8 cellular contexts compared by ENCODE assay signal in the genomic region with DNA sequence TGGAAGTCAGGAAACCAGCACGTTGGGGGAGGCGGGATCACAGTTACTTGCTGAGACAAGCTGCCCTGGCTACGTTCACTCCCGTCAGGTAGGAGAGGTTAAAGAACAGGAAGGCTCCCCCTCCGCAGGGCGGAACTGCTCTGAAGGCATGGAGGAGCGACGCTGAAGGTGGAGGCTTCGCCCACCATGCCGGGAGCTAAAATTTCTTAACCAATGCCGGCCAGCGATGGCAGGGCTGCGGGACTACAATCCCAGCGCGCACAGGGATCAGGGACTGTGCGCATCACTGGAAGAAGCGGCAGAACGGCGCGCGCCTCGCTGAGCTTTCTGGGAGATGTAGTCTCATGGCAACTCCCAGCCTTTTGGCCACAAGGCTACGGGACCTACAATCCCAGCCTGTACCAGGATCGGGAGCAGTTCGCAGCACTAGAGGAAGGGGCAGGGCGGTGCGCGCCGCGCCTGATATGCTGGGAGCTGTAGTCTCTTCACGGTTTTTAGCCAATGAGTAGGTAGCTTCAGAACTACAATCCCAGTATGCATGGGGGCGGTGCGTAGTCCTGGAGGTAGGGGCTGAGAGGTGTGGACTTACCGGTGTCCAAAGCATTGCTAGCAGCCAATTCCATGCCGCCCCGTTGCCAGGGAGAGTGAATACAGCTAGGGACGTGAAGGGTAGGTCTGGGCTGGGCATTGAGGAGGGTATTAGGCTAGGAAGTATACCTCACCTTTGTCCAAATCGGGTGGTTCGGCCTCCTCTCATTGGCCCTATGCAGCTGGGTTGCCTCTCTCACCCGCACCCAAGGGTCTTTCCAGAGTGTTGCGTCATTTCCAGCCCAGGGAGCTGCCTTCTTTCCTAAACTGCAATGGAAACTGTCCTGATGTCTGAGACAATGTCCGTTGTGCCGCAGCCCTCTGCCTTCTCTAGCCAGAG. TPM values are rescaled to one million over a fixed set of nuclear protein-coding genes. Genes with fewer than 3 reads are reported as not detected.
DNase-seq lines count a peak whose midpoint lies in the region; ATAC-seq, FAIRE-seq and TF ChIP-seq lines count a peak whose summit lies in the region.

No MANE protein-coding gene starts in this region.

- intact Hi-C loops in upper lobe of right lung (cut with DNase I): no loop called here

- no peaks in the 10 kb centered on the region for H3K9me3 ChIP-seq in right atrium auricular region
- no peaks in the 10 kb centered on the region for H3K9me3 ChIP-seq in upper lobe of right lung

- no peaks in the 10 kb centered on the region for H3K9me3 Mint-ChIP-seq in progenitor cell of endocrine pancreas (ENCODE audit: low read depth)

- TF ChIP-seq CTCF in D721Med (IDR thresholded peaks at IDR 0.05; ENCODE audit: insufficient read depth, missing control alignments) (no peak), right atrium auricular region (IDR thresholded peaks at IDR 0.05) (no peak), progenitor cell of endocrine pancreas (IDR thresholded peaks at IDR 0.05; ENCODE audit: unreplicated experiment) (peak; percentile 22), upper lobe of right lung (IDR thresholded peaks at IDR 0.05) (peak; percentile 17)

- H3K4me1 Mint-ChIP-seq in progenitor cell of endocrine pancreas (ENCODE audit: low read depth): peaks cover 2% of the 10 kb centered on the region

- H3K36me3 ChIP-seq in right atrium auricular region (no peaks in the 10 kb centered on the region), upper lobe of right lung (no peaks in the 10 kb centered on the region)

- H3K27ac ChIP-seq in right atrium auricular region (peak overlapping the region; percentile 75 to 80), upper lobe of right lung (peak overlapping the region; percentile 87)

- no peaks in the 10 kb centered on the region for H3K27me3 Mint-ChIP-seq in progenitor cell of endocrine pancreas

- H3K4me1 ChIP-seq in right atrium auricular region (peaks cover 0 to 7% of the 10 kb centered on the region in 2 donors), upper lobe of right lung (peaks cover 4% of the 10 kb centered on the region)

- peak; percentile 40 for DNase-seq in D721Med (ENCODE audit: insufficient read length, low spot score)
- peak; percentile 96 for DNase-seq in LHCN-M2 (ENCODE audit: low read depth)
- DNase-seq in SW 1271 (lab: John Stamatoyannopoulos, UW): peak; percentile 88 to 98
- peak; percentile 61 to 100 (median 97) for DNase-seq in anterior cingulate cortex (lab: John Stamatoyannopoulos, UW)
- peak; percentile 98 for DNase-seq in right atrium auricular region (ENCODE audit: low spot score)
- DNase-seq in progenitor cell of endocrine pancreas (ENCODE audit: low spot score, unreplicated experiment): peak; percentile 92
- DNase-seq in upper lobe of right lung: peak; percentile 96

- H3K4me3 ChIP-seq in right atrium auricular region (peak overlapping the region; percentile 54 to 73), upper lobe of right lung (peak overlapping the region; percentile 72)

- FAIRE-seq in D721Med (lab: Jason Lieb, UNC): peak; percentile 60

- peak; percentile 96 for ATAC-seq in GM21619 (IDR thresholded peaks at IDR 0.05; ENCODE audit: unreplicated experiment)
- ATAC-seq in upper lobe of right lung: peak; percentile 99

- H3K4me3 Mint-ChIP-seq in progenitor cell of endocrine pancreas (ENCODE audit: low read depth): peak overlapping the region; percentile 91

- H3K27ac Mint-ChIP-seq in progenitor cell of endocrine pancreas: peak overlapping the region; percentile 99

- H3K36me3 Mint-ChIP-seq in progenitor cell of endocrine pancreas (ENCODE audit: insufficient read depth): no peaks in the 10 kb centered on the region

- H3K27me3 ChIP-seq in right atrium auricular region (no peaks in the 10 kb centered on the region), upper lobe of right lung (no peaks in the 10 kb centered on the region)

RNA-seq across cellular contexts. Expression of gene ZNF682, which starts 12.8 kb away (rescaled TPM):
- total RNA-seq in LHCN-M2 (2014; rRNA removed): 1.2 and 4.3 TPM in 2 replicates
- 2.2 TPM for polyA plus RNA-seq in LHCN-M2 (2012)
- 1 to 10 TPM; 1.4 to 4.4 TPM for total RNA-seq in right atrium auricular region
- total RNA-seq in progenitor cell of endocrine pancreas: 20.5 and 22.6 TPM in 2 replicates
- total RNA-seq in upper lobe of right lung: 9.6 TPM

RNA-seq across cellular contexts. Expression of gene ZNF90, which starts 25.7 kb away (rescaled TPM):
- total RNA-seq in LHCN-M2 (2014; rRNA removed) (0.11 and 0.32 TPM in 2 replicates), right atrium auricular region (1 to 10 TPM in 1 of 2 donors, under 1 TPM in 1; 0.79 to 1.2 TPM), progenitor cell of endocrine pancreas (48.0 and 53.8 TPM in 2 replicates), upper lobe of right lung (7.6 TPM)
- polyA plus RNA-seq in LHCN-M2 (2012): not detected

Comparison
In these comparisons a context has a peak if more than half of its experiments do, and no peak if none do; other contexts are left out.
1. Peak in every context shown above with its lines: DNase-seq, ATAC-seq, H3K4me3 ChIP-seq and H3K27ac ChIP-seq.
2. DNase-seq: peak in every context shown above with its lines; median percentile 98 in right atrium auricular region; 97 in anterior cingulate cortex; 96 in LHCN-M2; 96 in upper lobe of right lung; 93 in SW 1271; 92 in progenitor cell of endocrine pancreas; 40 in D721Med.
3. CTCF ChIP-seq: peak in progenitor cell of endocrine pancreas (single experiment) and upper lobe of right lung (single experiment); none in D721Med (single experiment) and right atrium auricular region (0 of 2).